In the genomic region with DNA sequence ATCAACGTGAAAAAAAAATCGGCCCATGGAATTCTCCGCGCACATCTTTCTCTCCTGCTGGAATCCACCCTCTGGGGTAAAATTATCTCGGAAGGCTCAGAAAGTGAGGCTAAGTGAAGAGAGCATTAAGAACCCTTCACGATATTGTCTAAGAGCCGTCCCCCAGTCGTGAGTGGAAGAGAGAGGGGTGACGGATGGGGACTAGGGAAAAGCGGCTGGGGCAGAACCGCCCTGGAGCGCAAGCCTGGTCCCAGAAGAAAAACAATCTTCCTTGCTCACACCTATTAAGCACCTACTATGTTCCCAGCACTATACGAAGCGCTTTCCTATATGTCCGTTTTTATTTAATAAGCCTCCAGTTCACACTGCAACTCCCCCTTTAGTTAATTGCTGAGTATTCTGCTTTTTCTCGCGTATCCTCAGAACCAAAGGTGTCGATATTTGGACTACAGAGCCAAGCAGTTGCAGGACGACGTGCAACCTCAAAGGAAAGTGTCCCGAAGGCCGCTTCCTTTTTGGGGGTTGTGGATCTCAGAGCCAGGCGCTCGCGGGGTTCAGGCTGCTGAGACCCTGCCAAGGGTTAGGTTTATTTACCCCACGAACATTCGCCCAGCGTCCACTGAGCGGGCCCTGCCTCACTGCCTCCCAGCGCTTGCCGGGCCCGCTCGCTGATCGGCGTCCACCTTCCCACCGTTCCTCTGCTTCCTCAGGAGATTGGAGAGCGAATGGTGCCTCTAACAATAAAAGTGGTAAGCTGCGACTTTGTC, we compare ENCODE assay signal across 8 cellular contexts. TPM values are rescaled to one million over a fixed set of nuclear protein-coding genes. Genes with fewer than 3 reads are reported as not detected.
A peak's percentile ranks its signal among the peaks of the same experiment; 100 is the strongest.
DNase-seq lines count a peak whose midpoint lies in the region; TF ChIP-seq lines count a peak whose summit lies in the region.

No MANE protein-coding gene starts in this region.

- H3K36me3 ChIP-seq in parathyroid adenoma (ENCODE audit: control insufficient read depth, insufficient read depth, low read length), result no peaks in the 10 kb centered on the region

- DNase-seq in G401 (ENCODE audit: low spot score) (peak; percentile 52), fibroblast of pulmonary artery (ENCODE audit: low read depth) (peak; percentile 18), NCI-H82 treated with DMSO at 0.1 percent for 48 hours (lab: John Stamatoyannopoulos, UW; ENCODE audit: unreplicated experiment) (no peak), NCI-H146 treated with DMSO at 0.1 percent for 48 hours (lab: John Stamatoyannopoulos, UW; ENCODE audit: unreplicated experiment) (no peak), AG08395 (ENCODE audit: low spot score) (no peak)
- DNase-seq in stimulated activated CD4-positive, alpha-beta T cell treated with anti-CD3 and anti-CD28 coated beads, Interleukin-1b, Interleukin-23, amount 100 ng/mL, for 48 hours, result no peak

- H3K27ac ChIP-seq in parathyroid adenoma, result no peak overlapping the region

- H3K79me2 ChIP-seq in parathyroid adenoma, result no peaks in the 10 kb centered on the region

- no peaks in the 10 kb centered on the region for H3K27me3 ChIP-seq in parathyroid adenoma (ENCODE audit: control insufficient read depth, insufficient read depth, low read length)

- TF ChIP-seq CTCF in WI38 (IDR thresholded peaks at IDR 0.05; ENCODE audit: low read depth, low read length) (no peak), fibroblast of pulmonary artery (IDR thresholded peaks at IDR 0.05; ENCODE audit: low read length, missing control alignments) (no peak), parathyroid adenoma (IDR thresholded peaks at IDR 0.05) (no peak)

- in situ Hi-C loops in G401 (cut with HindIII; ENCODE audit: low sequenced_read_pairs), result no loop called here

- peak overlapping the region; percentile 67 for H3K4me2 ChIP-seq in parathyroid adenoma (ENCODE audit: low read length)

- H2AFZ ChIP-seq in parathyroid adenoma, result peak overlapping the region; percentile 58

- no peaks in the 10 kb centered on the region for H3K4me1 ChIP-seq in parathyroid adenoma

- H3K9ac ChIP-seq in parathyroid adenoma, result no peak overlapping the region

- no peaks in the 10 kb centered on the region for H3K9me3 ChIP-seq in parathyroid adenoma (ENCODE audit: control insufficient read depth, low read length)

- H3K4me3 ChIP-seq in WI38 (ENCODE audit: low read depth, low read length) (peak overlapping the region; percentile 58), fibroblast of pulmonary artery (replicated peaks; ENCODE audit: low read depth, low read length) (peak overlapping the region; percentile 62), parathyroid adenoma (ENCODE audit: low read depth, low read length) (no peak overlapping the region)

RNA-seq across cellular contexts. Expression of gene MGARP, which starts 0.9 kb away (rescaled TPM):
- total RNA-seq in G401 (2014; rRNA removed; shearing (Covaris generic)), result not detected in 2 replicates

RNA-seq across cellular contexts. Expression of gene NAA15, which starts 22.2 kb away (rescaled TPM):
- 33.4 and 38.3 TPM in 2 replicates for total RNA-seq in G401 (2014; rRNA removed; shearing (Covaris generic))

RNA-seq across cellular contexts. Expression of gene NDUFC1, which starts 23.1 kb away (rescaled TPM):
- total RNA-seq in G401 (2014; rRNA removed; shearing (Covaris generic)), result 155 and 206 TPM in 2 replicates

Comparison
In these comparisons a context has a peak if more than half of its experiments do, and no peak if none do; other contexts are left out.
1. DNase-seq: peak in G401 (single experiment) and fibroblast of pulmonary artery (single experiment); none in NCI-H82 treated with DMSO at 0.1 percent for 48 hours (single experiment), NCI-H146 treated with DMSO at 0.1 percent for 48 hours (single experiment), stimulated activated CD4-positive, alpha-beta T cell treated with anti-CD3 and anti-CD28 coated beads, Interleukin-1b, Interleukin-23, amount 100 ng/mL, for 48 hours (single experiment) and AG08395 (single experiment).